In the genomic region with DNA sequence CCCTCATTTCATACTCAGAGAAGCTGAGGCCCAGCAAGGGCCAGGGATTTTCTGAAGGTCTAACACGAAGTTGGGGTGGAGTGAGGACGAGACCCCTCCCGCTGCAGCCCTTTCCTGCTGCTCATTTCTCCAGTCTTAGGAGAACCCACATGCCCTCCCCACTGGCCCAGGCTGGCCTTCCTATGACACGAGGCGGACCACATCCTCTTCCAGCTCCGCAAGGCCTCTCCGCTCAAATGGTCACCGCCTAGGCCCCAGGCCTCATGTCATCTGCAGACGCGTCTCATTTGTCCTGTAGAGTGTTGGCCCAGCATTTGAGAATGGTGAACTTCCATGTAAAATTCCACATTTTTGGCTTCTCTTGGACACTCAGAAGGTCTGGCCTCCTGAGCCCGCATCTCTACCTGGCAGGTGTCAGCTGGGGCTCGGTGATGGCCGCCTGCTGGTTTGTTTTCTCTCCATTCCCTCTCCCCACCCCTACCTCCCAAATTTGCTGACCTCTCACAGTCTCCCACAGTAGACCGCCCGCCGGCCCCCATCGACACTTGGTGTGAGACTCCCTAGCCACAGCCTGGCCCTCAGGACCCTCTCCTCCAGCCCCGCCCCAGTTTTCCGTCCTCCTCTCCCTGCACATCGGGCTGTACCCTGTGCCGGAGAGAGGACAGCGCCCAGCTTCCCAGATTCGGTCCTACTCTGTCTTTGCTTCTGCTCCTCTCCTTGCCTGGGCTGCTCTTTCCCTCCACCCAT, we compare ENCODE assay signal across 17 cellular contexts. TPM values are rescaled to one million over a fixed set of nuclear protein-coding genes. Genes with fewer than 3 reads are reported as not detected.
DNase-seq lines count a peak whose midpoint lies in the region; ATAC-seq and TF ChIP-seq lines count a peak whose summit lies in the region.
"Had no signal": no experiment of that assay in that cellular context is flagged by ENCODE, and none has a peak within 500 bp of the region (broad histone marks: within the 10 kb centered on the region; RNA-seq: fewer than 3 reads in every experiment).

No MANE protein-coding gene starts in this region.

- no peak overlapping the region for H2BK20ac ChIP-seq in H9 (ENCODE audit: low read depth, low read length, poor library complexity, severe bottlenecking)

- H3K36me3 ChIP-seq in mucosa of descending colon (ENCODE audit: low read depth) (no peaks in the 10 kb centered on the region), subcutaneous abdominal adipose tissue (ENCODE audit: control insufficient read depth in 5 of 5, insufficient read depth in 5 of 5, low read length in 5 of 5) (peaks cover 0 to 10% (median 5%) of the 10 kb centered on the region in 5 donors)

- no peaks in the 10 kb centered on the region for H3K79me2 ChIP-seq in H9 (ENCODE audit: insufficient read depth, low read length)

- H3T11ph ChIP-seq in H9 (ENCODE audit: low read length): no peak overlapping the region

- H3K4me1 ChIP-seq in H9 (ENCODE audit: insufficient read depth, low read length) (no peaks in the 10 kb centered on the region), mucosa of descending colon (ENCODE audit: low read depth) (no peaks in the 10 kb centered on the region), subcutaneous abdominal adipose tissue (ENCODE audit: control insufficient read depth in 5 of 5, insufficient read depth in 5 of 5, low read length in 5 of 5) (peaks cover 18 to 60% (median 56%) of the 10 kb centered on the region in 5 donors)

- no peak overlapping the region for H2BK12ac ChIP-seq in H9 (ENCODE audit: insufficient read length, low read depth, low read length)

- DNase-seq in H9: no peak
- peak in 3 of 61 donors; percentile 10 to 41 (median 20) for DNase-seq in caudate nucleus (lab: John Stamatoyannopoulos, UW)
- DNase-seq in mucosa of descending colon: no peak
- no peak for DNase-seq in progenitor cell of endocrine pancreas (ENCODE audit: low spot score, unreplicated experiment)
- DNase-seq in AG08395 (ENCODE audit: low spot score): no peak
- DNase-seq in NCI-H82 (lab: John Stamatoyannopoulos, UW): no peak
- DNase-seq: activated CD4-positive, alpha-beta T cell treated with anti-CD3 and anti-CD28 coated beads for 36 hours; activated naive CD8-positive, alpha-beta T cell treated with anti-CD3 and anti-CD28 coated beads, Interleukin-2, amount 50 U/mL, for 24 hours; activated T-cell treated with anti-CD3 and anti-CD28 coated beads, Interleukin-2, amount 50 U/mL, for 1 hour; CD4-positive, CD25-positive, alpha-beta regulatory T cell; erythroblast; NCI-H187; NCI-H774; nephron progenitor cell; stimulated activated naive CD4-positive, alpha-beta T cell treated with Interleukin-2 at 50 U/mL for 16 hours had no signal

- peaks cover 6% of the 10 kb centered on the region for H3K79me1 ChIP-seq in H9 (ENCODE audit: insufficient read depth, low read depth, low read length, poor library complexity, severe bottlenecking)

- H3K4me1 Mint-ChIP-seq in H9: peaks cover 3 to 19% of the 10 kb centered on the region in 2 experiments
- H3K4me1 Mint-ChIP-seq in progenitor cell of endocrine pancreas (ENCODE audit: low read depth): no peaks in the 10 kb centered on the region

- no peak overlapping the region for H4K91ac ChIP-seq in H9 (ENCODE audit: insufficient read length, low read depth, low read length)

- no peak overlapping the region for H2BK5ac ChIP-seq in H9 (ENCODE audit: insufficient read length, low read length)

- WGBS in H9 (ENCODE audit: extremely low coverage, insufficient read length, low lambda C conversion rate): no CpG with 5 or more reads among the region's 23 CpGs

- intact Hi-C loops in mucosa of descending colon (cut with DNase I, micrococcal nuclease): no loop called here

- H4K20me1 ChIP-seq in H9 (ENCODE audit: control insufficient read depth, insufficient read depth, insufficient read length): peaks cover 3% of the 10 kb centered on the region

- H3K27ac Mint-ChIP-seq in H9 (peak overlapping the region in 2 of 3 experiments; percentile 55 to 57; a peak in 3 of 7 replicates), progenitor cell of endocrine pancreas (no peak overlapping the region)
- H3K27ac Mint-ChIP-seq: activated CD4-positive, alpha-beta T cell treated with anti-CD3 and anti-CD28 coated beads for 36 hours; activated naive CD8-positive, alpha-beta T cell treated with anti-CD3 and anti-CD28 coated beads, Interleukin-2, amount 50 U/mL, for 24 hours; CD4-positive, CD25-positive, alpha-beta regulatory T cell had no signal

- H3K4me3 Mint-ChIP-seq in H9 (no peak overlapping the region), progenitor cell of endocrine pancreas (ENCODE audit: low read depth) (no peak overlapping the region)
- H3K4me3 Mint-ChIP-seq: activated CD4-positive, alpha-beta T cell treated with anti-CD3 and anti-CD28 coated beads for 36 hours; activated naive CD8-positive, alpha-beta T cell treated with anti-CD3 and anti-CD28 coated beads, Interleukin-2, amount 50 U/mL, for 24 hours; nephron progenitor cell had no signal

- no peak overlapping the region for H4K5ac ChIP-seq in H9 (ENCODE audit: insufficient read length, low read depth, low read length)

- H3K4me2 ChIP-seq in H9 (ENCODE audit: insufficient read depth, insufficient read length, low read length): no peak overlapping the region

- H3K27ac ChIP-seq in H9 (ENCODE audit: insufficient read length, low read depth, low read length) (no peak overlapping the region), caudate nucleus (ENCODE audit: low read depth, low read length) (peak overlapping the region; percentile 12), subcutaneous abdominal adipose tissue (ENCODE audit: low read depth, low read length) (peak overlapping the region; percentile 9)

- H3K23me2 ChIP-seq in H9 (ENCODE audit: insufficient read length, low read depth, low read length, poor library complexity, severe bottlenecking): no peaks in the 10 kb centered on the region

- peaks cover 24 to 43% (median 42%) of the 10 kb centered on the region in 3 experiments for H3K36me3 Mint-ChIP-seq in H9 (ENCODE audit: insufficient read depth in 1 of 3, low read depth in 3 of 3)
- H3K36me3 Mint-ChIP-seq in progenitor cell of endocrine pancreas (ENCODE audit: insufficient read depth): peaks cover 24% of the 10 kb centered on the region

- no peak overlapping the region for H4K8ac ChIP-seq in H9 (replicated peaks; ENCODE audit: insufficient read length, low read depth, low read length)

- no peak overlapping the region for H3K4ac ChIP-seq in H9 (ENCODE audit: low read depth, low read length)

- H2AFZ ChIP-seq in H9 (ENCODE audit: low read length): no peak overlapping the region

- no peak overlapping the region for H3K23ac ChIP-seq in H9 (ENCODE audit: insufficient read length, low read depth, low read length)

- TF ChIP-seq CTCF in H9 (conservative IDR thresholded peaks at IDR 0.05) (no peak), mucosa of descending colon (IDR thresholded peaks at IDR 0.05) (no peak), progenitor cell of endocrine pancreas (IDR thresholded peaks at IDR 0.05; ENCODE audit: unreplicated experiment) (no peak)

- H3K27me3 ChIP-seq in H9 (ENCODE audit: insufficient read depth, low read length) (no peaks in the 10 kb centered on the region), subcutaneous abdominal adipose tissue (ENCODE audit: control insufficient read depth in 5 of 5, insufficient read depth in 4 of 5, low read length in 5 of 5) (no peaks in the 10 kb centered on the region)

- no peak overlapping the region for H3K18ac ChIP-seq in H9 (ENCODE audit: insufficient read length, low read depth, low read length)

- H3K27me3 Mint-ChIP-seq in H9 (ENCODE audit: low read depth) (no peaks in the 10 kb centered on the region), progenitor cell of endocrine pancreas (no peaks in the 10 kb centered on the region)
- H3K27me3 Mint-ChIP-seq: activated CD4-positive, alpha-beta T cell treated with anti-CD3 and anti-CD28 coated beads for 36 hours; activated naive CD8-positive, alpha-beta T cell treated with anti-CD3 and anti-CD28 coated beads, Interleukin-2, amount 50 U/mL, for 24 hours; CD4-positive, CD25-positive, alpha-beta regulatory T cell had no signal

- H3K9ac ChIP-seq in H9 (ENCODE audit: extremely low read depth, insufficient read length, low read length): no peak overlapping the region
- H3K9ac ChIP-seq in subcutaneous abdominal adipose tissue (ENCODE audit: low read length in 5 of 5): no peak overlapping the region

- H3K4me3 ChIP-seq in mucosa of descending colon (no peak overlapping the region), subcutaneous abdominal adipose tissue (ENCODE audit: low read depth in 1 of 5, low read length in 5 of 5) (no peak overlapping the region)

- no peak overlapping the region for H2BK120ac ChIP-seq in H9 (ENCODE audit: low read depth, low read length, poor library complexity, severe bottlenecking)

- no peak overlapping the region for H3K56ac ChIP-seq in H9 (ENCODE audit: insufficient read length, low read depth, low read length)

- no peak overlapping the region for H3K14ac ChIP-seq in H9 (ENCODE audit: insufficient read depth, low read length)

- H3K9me3 ChIP-seq in H9 (ENCODE audit: control insufficient read depth, low read depth, low read length) (no peaks in the 10 kb centered on the region), mucosa of descending colon (no peaks in the 10 kb centered on the region), subcutaneous abdominal adipose tissue (ENCODE audit: control insufficient read depth in 5 of 5, low read length in 5 of 5) (no peaks in the 10 kb centered on the region)

- H2AK5ac ChIP-seq in H9 (ENCODE audit: insufficient read length, low read length): no peak overlapping the region

- H3K9me3 Mint-ChIP-seq in H9 (peaks cover 0 to 4% of the 10 kb centered on the region in 2 experiments; a peak in 2 of 5 replicates), progenitor cell of endocrine pancreas (ENCODE audit: low read depth) (peaks cover 3% of the 10 kb centered on the region)
- H3K9me3 Mint-ChIP-seq: activated naive CD8-positive, alpha-beta T cell treated with anti-CD3 and anti-CD28 coated beads, Interleukin-2, amount 50 U/mL, for 24 hours had no signal

- no peak overlapping the region for H2BK15ac ChIP-seq in H9 (ENCODE audit: low read depth, low read length)

- ATAC-seq in mucosa of descending colon: peak; percentile 24
- no peak for ATAC-seq in HG02973 (IDR thresholded peaks at IDR 0.05; ENCODE audit: unreplicated experiment)
- ATAC-seq: activated CD4-positive, alpha-beta T cell treated with anti-CD3 and anti-CD28 coated beads for 36 hours; activated naive CD8-positive, alpha-beta T cell treated with anti-CD3 and anti-CD28 coated beads, Interleukin-2, amount 50 U/mL, for 24 hours had no signal

RNA-seq across cellular contexts. Expression of gene ERGIC1, which starts 51.7 kb away (rescaled TPM):
- total RNA-seq in H9 (2021): 74.2 and 77.0 TPM in 2 replicates
- 100 to 1,000 TPM; 153 to 222 (median 199) TPM for total RNA-seq in mucosa of descending colon
- 150 and 158 TPM in 2 replicates for total RNA-seq in progenitor cell of endocrine pancreas
